In genomic region chr14:36939265-36939664, GRCh38 we compare ENCODE assay signal across 21 cellular contexts.
"Had no signal": no experiment of that assay in that cellular context is flagged by ENCODE, and none has a peak within 500 bp of the region (broad histone marks: within the 10 kb centered on the region; RNA-seq: fewer than 3 reads in every experiment).

No MANE protein-coding gene starts in this region.

- H3K9ac ChIP-seq: KMS-11, SK-N-SH had no signal

- DNase-seq: IMR-90; MV-4-11; NCI-H1048; NCI-H1105; NCI-H1436; NCI-H187; NCI-H2029; NCI-H2081 treated with DMSO at 0.1 percent for 48 hours; NCI-H2227 treated with DMSO at 0.1 percent for 48 hours; NCI-H524; NCI-H526 treated with DMSO at 0.1 percent for 48 hours; NK-92 treated with Interleukin-12 subunit alpha and Interleukin-12 subunit beta, amount 100 ng/mL, for 24 hours; PC-3; SHP77; SK-N-SH; SW 1271; T-cell had no signal

- FAIRE-seq: HepG2 had no signal

- ATAC-seq: HepG2, Panc1, PC-3, T-cell had no signal

- H3K9me3 ChIP-seq: SK-N-SH had no signal

- H3K4me2 ChIP-seq: KMS-11, SK-N-SH had no signal

- H3K27ac ChIP-seq: KMS-11, RWPE1 had no signal
